ENCODE assay signal across 27 cellular contexts in the genomic region with DNA sequence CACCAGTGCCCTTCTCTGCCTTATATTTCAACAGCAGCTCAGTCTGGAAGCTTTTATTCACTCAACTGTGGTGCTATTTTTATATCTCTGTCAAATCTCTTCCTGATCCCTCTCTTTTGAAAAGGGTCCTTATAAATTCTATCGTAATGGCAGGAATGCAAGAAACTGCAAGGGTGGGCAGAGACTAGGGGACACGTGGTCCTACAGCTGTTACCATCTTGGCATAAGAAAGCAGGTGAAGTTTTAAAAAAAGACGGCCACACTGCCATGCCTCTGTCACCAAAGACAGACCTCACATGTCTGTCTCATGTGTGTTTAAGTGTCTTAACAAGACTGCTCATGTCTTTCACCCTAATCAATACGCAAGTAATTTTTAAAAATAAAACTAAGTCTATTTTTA.
"Had no signal": no experiment of that assay in that cellular context is flagged by ENCODE, and none has a peak within 500 bp of the region (broad histone marks: within the 10 kb centered on the region; RNA-seq: fewer than 3 reads in every experiment).

No MANE protein-coding gene starts in this region.

- H3K79me2 ChIP-seq: parathyroid adenoma had no signal

- H3K9ac ChIP-seq: neural progenitor cell, parathyroid adenoma had no signal

- H2AFZ ChIP-seq: neural progenitor cell, parathyroid adenoma had no signal

- ATAC-seq: naive thymus-derived CD8-positive, alpha-beta T cell; natural killer cell treated with Interleukin-12 subunit alpha and Interleukin-12 subunit beta and Interleukin-15 and Interleukin-18, amount 100 ng/mL, for 72 hours; psoas muscle; right cardiac atrium; right lobe of liver; stimulated activated effector memory CD8-positive, alpha-beta T cell treated with anti-CD3 and anti-CD28 coated beads, Interleukin-12 subunit alpha, Interleukin-12 subunit beta, amount 100 ng/mL, for 72 hours; stimulated activated naive B cell treated with anti-CD40 and anti-IgM and Interleukin-4, amounts not matched to agents 10 μg/mL and 1 μg/mL and 100 μg/mL, for 72 hours had no signal

- H3K4me1 ChIP-seq: parathyroid adenoma, psoas muscle, right lobe of liver, sigmoid colon, stomach, thyroid gland, tibial nerve, upper lobe of left lung, vagina had no signal

- H3K9me3 ChIP-seq: ovary, psoas muscle, right lobe of liver, sigmoid colon, stomach, thoracic aorta, thyroid gland, tibial nerve, upper lobe of left lung, vagina had no signal

- H3K27me3 ChIP-seq: neural progenitor cell, ovary, right lobe of liver, sigmoid colon, stomach, thyroid gland, tibial nerve, upper lobe of left lung, vagina had no signal

- FAIRE-seq: urothelium cell line had no signal

- H3K4me3 ChIP-seq: neural progenitor cell, ovary, psoas muscle, right lobe of liver, sigmoid colon, skin epidermis, stomach, thoracic aorta, thyroid gland, tibial nerve, upper lobe of left lung, vagina had no signal

- H3K36me3 ChIP-seq: neural progenitor cell, ovary, right lobe of liver, sigmoid colon, stomach, thoracic aorta, thyroid gland, tibial nerve, upper lobe of left lung, vagina had no signal

- H3K4me2 ChIP-seq: neural progenitor cell had no signal

- H3K27ac ChIP-seq: neural progenitor cell, ovary, parathyroid adenoma, psoas muscle, right lobe of liver, sigmoid colon, skin epidermis, stomach, thoracic aorta, thyroid gland, tibial nerve, upper lobe of left lung, vagina had no signal

- DNase-seq: naive thymus-derived CD8-positive, alpha-beta T cell; occipital lobe; ovary; posterior cingulate gyrus; psoas muscle; right cardiac atrium; right lobe of liver; sigmoid colon; stimulated activated CD4-positive, alpha-beta T cell treated with anti-CD3 and anti-CD28 coated beads, Interleukin-15, amount 100 ng/mL, for 24 hours; stimulated activated CD4-positive, alpha-beta T cell treated with anti-CD3 and anti-CD28 coated beads, Interleukin-2, amount 100 ng/mL, for 24 hours; stimulated activated CD4-positive, alpha-beta T cell treated with anti-CD3 and anti-CD28 coated beads, Interleukin-2, amount 100 ng/mL, for 48 hours; stimulated activated CD4-positive, alpha-beta T cell treated with anti-CD3 and anti-CD28 coated beads, Interleukin-4, amount 100 ng/mL, for 24 hours; stimulated activated naive B cell treated with anti-CD40 and anti-IgM and Interleukin-4, amounts not matched to agents 10 μg/mL and 1 μg/mL and 100 μg/mL, for 72 hours; stimulated activated naive CD4-positive, alpha-beta T cell treated with Interleukin-2 at 50 U/mL for 16 hours; stomach; thyroid gland; trophoblast cell; upper lobe of left lung had no signal
